ENCODE assay signal across 24 cellular contexts in the genomic region with DNA sequence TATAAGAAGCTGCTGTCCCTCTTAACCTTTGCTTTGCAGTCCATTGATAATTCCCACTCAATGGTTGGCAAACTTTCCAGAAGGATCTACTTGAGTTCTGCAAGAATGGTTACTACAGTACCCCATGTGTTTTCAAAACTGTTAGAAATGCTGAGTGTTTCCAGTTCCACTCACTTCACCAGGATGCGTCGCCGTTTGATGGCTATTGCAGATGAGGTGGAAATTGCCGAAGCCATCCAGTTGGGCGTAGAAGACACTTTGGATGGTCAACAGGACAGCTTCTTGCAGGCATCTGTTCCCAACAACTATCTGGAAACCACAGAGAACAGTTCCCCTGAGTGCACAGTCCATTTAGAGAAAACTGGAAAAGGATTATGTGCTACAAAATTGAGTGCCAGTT.
"Had no signal": no experiment of that assay in that cellular context is flagged by ENCODE, and none has a peak within 500 bp of the region (broad histone marks: within the 10 kb centered on the region; RNA-seq: fewer than 3 reads in every experiment).

No MANE protein-coding gene starts in this region.

- H3K4me1 ChIP-seq: colonic mucosa, esophagus squamous epithelium, foreskin keratinocyte, left ventricle myocardium inferior, lower lobe of right lung, testis, transverse colon had no signal

- H3K27ac Mint-ChIP-seq: progenitor cell of endocrine pancreas; stimulated activated memory B cell treated with anti-CD40 and anti-IgM and Interleukin-4, amounts not matched to agents 10 μg/mL and 1 μg/mL and 100 μg/mL, for 72 hours had no signal

- H3K4me3 Mint-ChIP-seq: nephron; stimulated activated memory B cell treated with anti-CD40 and anti-IgM and Interleukin-4, amounts not matched to agents 10 μg/mL and 1 μg/mL and 100 μg/mL, for 72 hours; stimulated activated naive CD8-positive, alpha-beta T cell treated with anti-CD3 and anti-CD28 coated beads, Interleukin-15, Interleukin-2, amounts not matched to agents 100 ng/mL and 50 ng/mL, for 24 hours had no signal

- H3K9me3 Mint-ChIP-seq: nephron; stimulated activated memory B cell treated with anti-CD40 and anti-IgM and Interleukin-4, amounts not matched to agents 10 μg/mL and 1 μg/mL and 100 μg/mL, for 72 hours; stimulated activated naive CD8-positive, alpha-beta T cell treated with anti-CD3 and anti-CD28 coated beads, Interleukin-15, Interleukin-2, amounts not matched to agents 100 ng/mL and 50 ng/mL, for 24 hours had no signal

- H3K4me3 ChIP-seq: colonic mucosa, esophagus squamous epithelium, hepatocyte, left ventricle myocardium inferior, lower lobe of right lung, pancreas, testis, transverse colon had no signal

- H3K9me3 ChIP-seq: colonic mucosa, esophagus squamous epithelium, left ventricle myocardium inferior, lower lobe of right lung, pancreas, testis, transverse colon had no signal

- DNase-seq: colonic mucosa; dermis blood vessel endothelial cell; esophagus squamous epithelium; foreskin keratinocyte; head of caudate nucleus; kidney; left cardiac atrium; left ventricle myocardium inferior; lower lobe of right lung; mesenchymal stem cell; midbrain; occipital lobe; pancreas; right cardiac atrium; small intestine; stimulated activated CD4-positive, alpha-beta T cell treated with anti-CD3 and anti-CD28 coated beads, Interleukin-12 subunit alpha, Interleukin-12 subunit beta, amount 100 ng/mL, for 4 hours; stimulated activated CD4-positive, alpha-beta T cell treated with anti-CD3 and anti-CD28 coated beads, Interleukin-2, amount 100 ng/mL, for 48 hours; testis; transverse colon had no signal

- H3K4me1 Mint-ChIP-seq: nephron had no signal

- H3K27me3 Mint-ChIP-seq: progenitor cell of endocrine pancreas; stimulated activated memory B cell treated with anti-CD40 and anti-IgM and Interleukin-4, amounts not matched to agents 10 μg/mL and 1 μg/mL and 100 μg/mL, for 72 hours; stimulated activated naive CD8-positive, alpha-beta T cell treated with anti-CD3 and anti-CD28 coated beads, Interleukin-15, Interleukin-2, amounts not matched to agents 100 ng/mL and 50 ng/mL, for 24 hours had no signal

- H3K27me3 ChIP-seq: colonic mucosa, esophagus squamous epithelium, foreskin keratinocyte, hepatocyte, pancreas, testis, transverse colon had no signal

- ATAC-seq: foreskin keratinocyte; left cardiac atrium; lower lobe of right lung; right cardiac atrium; stimulated activated memory B cell treated with anti-CD40 and anti-IgM and Interleukin-4, amounts not matched to agents 10 μg/mL and 1 μg/mL and 100 μg/mL, for 72 hours had no signal
